In genomic region chr4:168874083-168874482, GRCh38 we compare ENCODE assay signal across 20 cellular contexts.
"Had no signal": no experiment of that assay in that cellular context is flagged by ENCODE, and none has a peak within 500 bp of the region (broad histone marks: within the 10 kb centered on the region; RNA-seq: fewer than 3 reads in every experiment).

No MANE protein-coding gene starts in this region.

- H3K4me3 Mint-ChIP-seq: activated B cell treated with CpG ODN at 0.5 μM for 24 hours; activated CD4-positive, alpha-beta memory T cell treated with anti-CD3 and anti-CD28 coated beads for 36 hours; nephron progenitor cell had no signal

- H3K9me3 Mint-ChIP-seq: activated B cell treated with CpG ODN at 0.5 μM for 24 hours; activated CD4-positive, alpha-beta memory T cell treated with anti-CD3 and anti-CD28 coated beads for 36 hours; nephron progenitor cell had no signal

- H3K4me1 ChIP-seq: parathyroid adenoma had no signal

- H3K27ac ChIP-seq: gastrocnemius medialis, parathyroid adenoma, right lobe of liver, upper lobe of right lung had no signal

- H2AFZ ChIP-seq: parathyroid adenoma had no signal

- H3K27ac Mint-ChIP-seq: activated B cell treated with CpG ODN at 0.5 μM for 24 hours; activated CD4-positive, alpha-beta memory T cell treated with anti-CD3 and anti-CD28 coated beads for 36 hours; activated naive CD4-positive, alpha-beta T cell treated with anti-CD3 and anti-CD28 coated beads, Interleukin-2, amount 50 U/mL, for 72 hours; nephron progenitor cell had no signal

- DNase-seq: activated B cell treated with CpG ODN at 0.5 μM for 24 hours; activated CD4-positive, alpha-beta memory T cell treated with anti-CD3 and anti-CD28 coated beads for 36 hours; activated CD4-positive, alpha-beta T cell treated with anti-CD3 and anti-CD28 coated beads for 4 hours; activated gamma-delta T cell treated with Interleukin-2 at 50 U/mL for 16 hours; aorta; esophagus squamous epithelium; gastrocnemius medialis; head of caudate nucleus; hypothalamus; nephron progenitor cell; nucleus accumbens; right lobe of liver; small intestine; stimulated activated CD4-positive, alpha-beta T cell treated with anti-CD3 and anti-CD28 coated beads, Interleukin-15, amount 100 ng/mL, for 24 hours; stimulated activated naive CD4-positive, alpha-beta T cell treated with Interleukin-2 at 50 U/mL for 16 hours; T1000; upper lobe of right lung had no signal

- H3K9me3 ChIP-seq: esophagus squamous epithelium, gastrocnemius medialis, right lobe of liver, upper lobe of right lung had no signal

- ATAC-seq: gastrocnemius medialis, right lobe of liver, upper lobe of right lung had no signal

- H3K36me3 ChIP-seq: gastrocnemius medialis, right lobe of liver, upper lobe of right lung had no signal

- H3K4me3 ChIP-seq: coronary artery, esophagus squamous epithelium, gastrocnemius medialis, right lobe of liver, upper lobe of right lung had no signal

- H3K27me3 ChIP-seq: gastrocnemius medialis, right lobe of liver, upper lobe of right lung had no signal

- H3K9ac ChIP-seq: parathyroid adenoma had no signal

- FAIRE-seq: small intestine had no signal
